25 cellular contexts compared by ENCODE assay signal in the genomic region with DNA sequence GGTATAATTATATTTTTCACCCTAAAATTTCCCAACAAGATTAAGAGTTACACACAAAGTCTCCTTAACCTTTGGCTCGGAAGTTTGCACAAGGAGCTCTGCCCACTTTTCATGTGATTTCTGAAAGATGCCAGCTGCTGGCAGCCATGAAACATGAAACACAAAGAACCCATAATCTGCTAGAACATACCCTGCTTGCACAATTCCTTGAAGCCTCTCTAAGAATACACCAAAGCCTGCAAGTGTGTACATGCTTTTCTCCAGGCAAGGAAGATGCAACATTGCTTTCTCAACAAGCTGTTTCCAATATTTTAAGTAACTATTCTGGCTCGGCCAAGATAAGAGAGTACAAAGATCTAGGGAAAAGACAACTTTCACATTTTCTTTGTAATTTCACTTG.
"Had no signal": no experiment of that assay in that cellular context is flagged by ENCODE, and none has a peak within 500 bp of the region (broad histone marks: within the 10 kb centered on the region; RNA-seq: fewer than 3 reads in every experiment).

No MANE protein-coding gene starts in this region.

- FAIRE-seq: colon, frontal cortex, pancreas had no signal

- H3K36me3 ChIP-seq: esophagus squamous epithelium, lower lobe of right lung, neutrophil, pancreas, right lobe of liver, stomach, thyroid gland, vagina had no signal

- H3K4me1 Mint-ChIP-seq: immature natural killer cell; memory B cell; mesothelial cell of epicardium; naive B cell; neural crest cell; stimulated activated effector memory CD8-positive, alpha-beta T cell treated with anti-CD3 and anti-CD28 coated beads, Interleukin-12 subunit alpha, Interleukin-12 subunit beta, amount 100 ng/mL, for 72 hours had no signal

- DNase-seq: dorsolateral prefrontal cortex; effector CD4-positive, alpha-beta T cell; esophagus squamous epithelium; hypothalamus; immature natural killer cell; left ventricle myocardium superior; lower lobe of right lung; mucosa of descending colon; naive B cell; pancreas; right lobe of liver; stimulated activated CD4-positive, alpha-beta T cell treated with anti-CD3 and anti-CD28 coated beads, Interleukin-2, amount 100 ng/mL, for 24 hours; stimulated activated CD4-positive, alpha-beta T cell treated with anti-CD3 and anti-CD28 coated beads, Interleukin-4, amount 100 ng/mL, for 24 hours; stimulated activated naive CD4-positive, alpha-beta T cell treated with Interleukin-2 at 50 U/mL for 16 hours; stomach; thyroid gland had no signal

- H3K36me3 Mint-ChIP-seq: immature natural killer cell; memory B cell; mesothelial cell of epicardium; naive B cell; natural killer cell treated with Interleukin-12 subunit alpha and Interleukin-12 subunit beta and Interleukin-15 and Interleukin-18, amount 100 ng/mL, for 72 hours; stimulated activated effector memory CD8-positive, alpha-beta T cell treated with anti-CD3 and anti-CD28 coated beads, Interleukin-12 subunit alpha, Interleukin-12 subunit beta, amount 100 ng/mL, for 72 hours had no signal

- H3K27ac ChIP-seq: dorsolateral prefrontal cortex, lower lobe of right lung, neutrophil, pancreas, right lobe of liver, stomach, thyroid gland, vagina had no signal

- H3K9me3 Mint-ChIP-seq: mesothelial cell of epicardium; stimulated activated effector memory CD8-positive, alpha-beta T cell treated with anti-CD3 and anti-CD28 coated beads, Interleukin-12 subunit alpha, Interleukin-12 subunit beta, amount 100 ng/mL, for 72 hours had no signal

- H3K4me3 Mint-ChIP-seq: immature natural killer cell; memory B cell; mesothelial cell of epicardium; naive B cell; natural killer cell treated with Interleukin-12 subunit alpha and Interleukin-12 subunit beta and Interleukin-15 and Interleukin-18, amount 100 ng/mL, for 72 hours; neural crest cell; stimulated activated effector memory CD8-positive, alpha-beta T cell treated with anti-CD3 and anti-CD28 coated beads, Interleukin-12 subunit alpha, Interleukin-12 subunit beta, amount 100 ng/mL, for 72 hours had no signal

- ATAC-seq: left ventricle myocardium superior; lower lobe of right lung; mucosa of descending colon; natural killer cell treated with Interleukin-12 subunit alpha and Interleukin-12 subunit beta and Interleukin-15 and Interleukin-18, amount 100 ng/mL, for 72 hours; pancreas; right lobe of liver; stimulated activated effector memory CD8-positive, alpha-beta T cell treated with anti-CD3 and anti-CD28 coated beads, Interleukin-12 subunit alpha, Interleukin-12 subunit beta, amount 100 ng/mL, for 72 hours had no signal

- H3K27ac Mint-ChIP-seq: immature natural killer cell; memory B cell; mesothelial cell of epicardium; naive B cell; natural killer cell treated with Interleukin-12 subunit alpha and Interleukin-12 subunit beta and Interleukin-15 and Interleukin-18, amount 100 ng/mL, for 72 hours; stimulated activated effector memory CD8-positive, alpha-beta T cell treated with anti-CD3 and anti-CD28 coated beads, Interleukin-12 subunit alpha, Interleukin-12 subunit beta, amount 100 ng/mL, for 72 hours had no signal

- H3K27me3 ChIP-seq: dorsolateral prefrontal cortex, esophagus squamous epithelium, neutrophil, pancreas, right lobe of liver, stomach, thyroid gland, vagina had no signal

- H3K27me3 Mint-ChIP-seq: memory B cell; naive B cell; natural killer cell treated with Interleukin-12 subunit alpha and Interleukin-12 subunit beta and Interleukin-15 and Interleukin-18, amount 100 ng/mL, for 72 hours had no signal

- H3K9me3 ChIP-seq: esophagus squamous epithelium, lower lobe of right lung, mucosa of descending colon, neutrophil, pancreas, right lobe of liver, stomach, thyroid gland, vagina had no signal

- H3K4me1 ChIP-seq: lower lobe of right lung, pancreas, right lobe of liver, stomach, thyroid gland had no signal

- H3K4me3 ChIP-seq: dorsolateral prefrontal cortex, esophagus squamous epithelium, lower lobe of right lung, mucosa of descending colon, pancreas, right lobe of liver, stomach, thyroid gland, vagina had no signal
